ENCODE assay signal across 8 cellular contexts in the genomic region with DNA sequence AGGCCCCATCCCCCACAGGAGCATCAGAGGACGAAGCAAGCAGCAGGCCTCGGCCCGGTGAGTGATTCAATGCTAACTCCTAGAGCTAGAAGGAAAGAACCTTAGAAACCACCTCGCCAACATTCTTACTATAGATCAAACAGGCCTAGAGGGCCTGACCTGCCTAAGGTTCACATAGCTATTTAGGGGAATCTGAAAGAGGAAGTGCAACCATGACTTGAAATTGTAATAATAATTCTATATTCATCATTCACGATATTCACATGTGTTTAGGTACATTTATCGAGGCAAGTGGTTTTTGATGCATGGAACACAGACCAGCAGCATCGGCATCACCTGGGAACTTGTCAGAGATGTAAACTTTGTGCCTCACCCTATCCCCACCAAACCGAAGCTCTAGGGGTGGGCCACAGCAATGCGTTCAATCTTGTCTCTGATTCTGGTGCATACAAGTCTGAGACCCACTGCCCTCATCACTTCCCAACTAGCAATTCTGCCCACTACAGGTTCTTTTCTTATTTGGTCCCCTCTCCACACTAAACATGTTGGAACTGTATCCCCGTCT.
DNase-seq lines count a peak whose midpoint lies in the region; ATAC-seq and TF ChIP-seq lines count a peak whose summit lies in the region.

No MANE protein-coding gene starts in this region.

- CTCF ChIA-PET in CD8-positive, alpha-beta memory T cell (lab: Charles Lee) = no interaction called here

- WGBS in right lobe of liver (ENCODE audit: insufficient coverage, low coverage, low lambda C conversion rate, missing lambda C conversion rate) = 75% methylated on average over 10 of the region's 10 CpGs

- POLR2A ChIA-PET in CD8-positive, alpha-beta memory T cell (lab: Charles Lee) = no interaction called here

- H3K4me3 Mint-ChIP-seq in central memory CD8-positive, alpha-beta T cell = no peak overlapping the region
- no peak overlapping the region for H3K4me3 Mint-ChIP-seq in CD8-positive, alpha-beta memory T cell

- H3K4me3 ChIP-seq in CD8-positive, alpha-beta memory T cell (ENCODE audit: low read length) = no peak overlapping the region
- no peak overlapping the region for H3K4me3 ChIP-seq in right lobe of liver

- TF ChIP-seq CTCF in right lobe of liver (IDR thresholded peaks at IDR 0.05) = no peak

- H3K4me1 ChIP-seq in CD8-positive, alpha-beta memory T cell (ENCODE audit: insufficient read depth, low read length) = no peaks in the 10 kb centered on the region
- H3K4me1 ChIP-seq in right lobe of liver = peaks cover 0 to 18% (median 7%) of the 10 kb centered on the region in 4 donors

- no peaks in the 10 kb centered on the region for H3K9me3 Mint-ChIP-seq in central memory CD8-positive, alpha-beta T cell
- no peaks in the 10 kb centered on the region for H3K9me3 Mint-ChIP-seq in CD8-positive, alpha-beta memory T cell

- ATAC-seq in GM18505 (IDR thresholded peaks at IDR 0.05; ENCODE audit: unreplicated experiment) (peak; percentile 63), GM21381 (IDR thresholded peaks at IDR 0.05; ENCODE audit: unreplicated experiment) (peak; percentile 60), HG03175 (IDR thresholded peaks at IDR 0.05; ENCODE audit: unreplicated experiment) (peak; percentile 74), right lobe of liver (no peak)
- peak; percentile 28 for ATAC-seq in central memory CD8-positive, alpha-beta T cell (replicated peaks; ENCODE audit: extremely low read depth, poor library complexity, severe bottlenecking)

- H3K36me3 ChIP-seq in CD8-positive, alpha-beta memory T cell (ENCODE audit: insufficient read depth, low read length) = no peaks in the 10 kb centered on the region
- peaks cover 0 to 2% (median 0%) of the 10 kb centered on the region in 4 donors for H3K36me3 ChIP-seq in right lobe of liver

- TF ChIP-seq POLR2A in GM18505 (IDR thresholded peaks at IDR 0.05; ENCODE audit: borderline replicate concordance, extremely low read depth, insufficient read depth, insufficient read length) (peak; percentile 73), right lobe of liver (IDR thresholded peaks at IDR 0.05) (no peak)

- no peaks in the 10 kb centered on the region for H3K27me3 ChIP-seq in CD8-positive, alpha-beta memory T cell (ENCODE audit: insufficient read depth, low read length, poor library complexity, severe bottlenecking)
- H3K27me3 ChIP-seq in right lobe of liver = no peaks in the 10 kb centered on the region

- intact Hi-C loops in right lobe of liver (cut with DNase I) = no loop called here

- no peak overlapping the region for H3K27ac Mint-ChIP-seq in central memory CD8-positive, alpha-beta T cell (ENCODE audit: low read depth)
- H3K27ac Mint-ChIP-seq in CD8-positive, alpha-beta memory T cell = peak overlapping the region in 1 of 8 donors; percentile 58

- DNase-seq in central memory CD8-positive, alpha-beta T cell (ENCODE audit: low spot score in 2 of 2) = no peak
- DNase-seq in stimulated activated CD8-positive, alpha-beta memory T cell treated with anti-CD3 and anti-CD28 coated beads, Interleukin-4, amount 100 ng/mL, for 48 hours = no peak
- DNase-seq in CD8-positive, alpha-beta memory T cell = no peak
- DNase-seq in right lobe of liver (no peak), cortex of kidney (lab: John Stamatoyannopoulos, UW) (no peak)

- no peak overlapping the region for H3K27ac ChIP-seq in CD8-positive, alpha-beta memory T cell (ENCODE audit: low read depth, low read length)
- H3K27ac ChIP-seq in right lobe of liver = no peak overlapping the region

- no peaks in the 10 kb centered on the region for H3K9me3 ChIP-seq in CD8-positive, alpha-beta memory T cell (ENCODE audit: low read length)
- no peaks in the 10 kb centered on the region for H3K9me3 ChIP-seq in right lobe of liver

- H3K4me1 Mint-ChIP-seq in central memory CD8-positive, alpha-beta T cell = no peaks in the 10 kb centered on the region
- peaks cover 0 to 19% (median 6%) of the 10 kb centered on the region in 3 donors for H3K4me1 Mint-ChIP-seq in CD8-positive, alpha-beta memory T cell

- H3K36me3 Mint-ChIP-seq in central memory CD8-positive, alpha-beta T cell (ENCODE audit: insufficient read depth) = peaks cover 2% of the 10 kb centered on the region
- H3K36me3 Mint-ChIP-seq in CD8-positive, alpha-beta memory T cell = peaks cover 20 to 38% (median 33%) of the 10 kb centered on the region in 3 donors

- no peaks in the 10 kb centered on the region for H3K27me3 Mint-ChIP-seq in central memory CD8-positive, alpha-beta T cell
- no peaks in the 10 kb centered on the region for H3K27me3 Mint-ChIP-seq in CD8-positive, alpha-beta memory T cell

Comparison
In these comparisons a context has a peak if more than half of its experiments do, and no peak if none do; other contexts are left out.
1. ATAC-seq: peak in GM18505 (single experiment), GM21381 (single experiment), HG03175 (single experiment) and central memory CD8-positive, alpha-beta T cell (single experiment); none in right lobe of liver (0 of 4).